ENCODE assay signal across 1 cellular context in genomic region chr4:6695660-6696581, GRCh38.
TF ChIP-seq lines count a peak whose summit lies in the region.

No MANE protein-coding gene starts in this region.

TF ChIP-seq in GM12878, 131 proteins besides CTCF, POLR2A, EP300 and RAD21:
- no peak for TF ChIP-seq SRF (IDR thresholded peaks at IDR 0.05; ENCODE audit: low read depth in 2 of 2, low read length in 2 of 2)
- no peak for TF ChIP-seq CBX3 (IDR thresholded peaks at IDR 0.05; ENCODE audit: borderline replicate concordance, low read depth)
- no peak for TF ChIP-seq BRCA1 (IDR thresholded peaks at IDR 0.05; ENCODE audit: low read depth, low read length)
- no peak for TF ChIP-seq IRF3 (IDR thresholded peaks at IDR 0.05)
- no peak for TF ChIP-seq RUNX3 (IDR thresholded peaks at IDR 0.05; ENCODE audit: low read length)
- no peak for TF ChIP-seq YY1 (IDR thresholded peaks at IDR 0.05; ENCODE audit: low read depth, low read length)
- no peak for TF ChIP-seq EED (IDR thresholded peaks at IDR 0.05; ENCODE audit: low read depth)
- no peak for TF ChIP-seq ZNF207 (IDR thresholded peaks at IDR 0.05; ENCODE audit: borderline replicate concordance)
- no peak for TF ChIP-seq HDAC6 (IDR thresholded peaks at IDR 0.05; ENCODE audit: unreplicated experiment)
- TF ChIP-seq STAT1 (conservative IDR thresholded peaks at IDR 0.05) = no peak
- no peak for TF ChIP-seq IRF4 (IDR thresholded peaks at IDR 0.05; ENCODE audit: low read depth, low read length)
- no peak for TF ChIP-seq ZNF687 (IDR thresholded peaks at IDR 0.05)
